ENCODE assay signal across 10 cellular contexts in the genomic region with DNA sequence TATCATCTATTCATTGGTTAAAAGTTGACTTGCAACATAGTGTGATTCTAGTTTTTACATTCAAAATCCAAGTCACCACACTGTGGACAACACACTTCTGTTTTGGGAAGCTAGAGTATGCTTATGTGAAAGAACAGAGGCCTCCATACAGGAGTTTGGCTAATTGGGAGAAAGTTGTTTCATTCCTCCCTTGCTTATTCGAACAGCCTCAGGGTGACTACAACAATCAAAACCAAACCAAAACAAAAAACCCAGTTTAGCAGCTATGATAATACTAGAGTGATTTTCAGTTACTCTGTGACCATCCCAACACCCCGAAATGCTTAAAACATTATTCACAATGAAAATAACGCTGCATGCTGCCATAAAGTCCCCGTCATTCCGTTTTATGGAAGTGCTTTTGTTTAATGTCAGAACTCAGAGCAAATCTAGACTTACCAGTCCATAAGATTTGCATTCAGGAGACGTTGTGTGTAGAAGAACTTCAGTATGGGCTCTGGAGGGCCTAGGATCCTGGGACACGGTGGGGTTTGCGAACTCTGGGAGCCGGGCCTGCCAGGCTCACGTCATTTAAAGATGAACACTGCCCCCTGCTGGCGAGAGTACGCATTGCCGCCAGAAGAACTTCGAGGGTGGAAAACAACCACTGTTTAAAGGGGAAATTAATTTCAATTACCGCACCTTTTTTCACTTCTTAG.
A peak's percentile ranks its signal among the peaks of the same experiment; 100 is the strongest.
DNase-seq lines count a peak whose midpoint lies in the region; ATAC-seq and TF ChIP-seq lines count a peak whose summit lies in the region.
"Had no signal": no experiment of that assay in that cellular context is flagged by ENCODE, and none has a peak within 500 bp of the region (broad histone marks: within the 10 kb centered on the region; RNA-seq: fewer than 3 reads in every experiment).

No MANE protein-coding gene starts in this region.

- H3K9me2 ChIP-seq in OCI-LY1 (ENCODE audit: low read depth, low read length), result no peaks in the 10 kb centered on the region

- peak; percentile 94 for TF ChIP-seq CTCF in OCI-LY1 (IDR thresholded peaks at IDR 0.05; ENCODE audit: low read length)
- peak; percentile 81 for TF ChIP-seq CTCF in fibroblast of pulmonary artery (IDR thresholded peaks at IDR 0.05; ENCODE audit: low read length, missing control alignments)
- peak; percentile 95 for TF ChIP-seq CTCF in neural progenitor cell (IDR thresholded peaks at IDR 0.05)

- H3K4me1 Mint-ChIP-seq in activated T-cell treated with anti-CD3 and anti-CD28 coated beads, Interleukin-2, amount 50 U/mL, for 4 hours (ENCODE audit: low read depth), result peaks cover 2% of the 10 kb centered on the region
- H3K4me1 Mint-ChIP-seq in neural progenitor cell, result no peaks in the 10 kb centered on the region

- no peaks in the 10 kb centered on the region for H3K9me3 Mint-ChIP-seq in activated T-cell treated with anti-CD3 and anti-CD28 coated beads, Interleukin-2, amount 50 U/mL, for 4 hours
- no peaks in the 10 kb centered on the region for H3K9me3 Mint-ChIP-seq in neural progenitor cell

- no peak overlapping the region for H3K4me3 Mint-ChIP-seq in activated T-cell treated with anti-CD3 and anti-CD28 coated beads, Interleukin-2, amount 50 U/mL, for 4 hours
- H3K4me3 Mint-ChIP-seq in neural progenitor cell, result no peak overlapping the region

- H3K27ac Mint-ChIP-seq in neural progenitor cell, result no peak overlapping the region

- H3K27me3 ChIP-seq in OCI-LY1 (ENCODE audit: insufficient read depth, low read length) (no peaks in the 10 kb centered on the region), neural progenitor cell (no peaks in the 10 kb centered on the region), stomach smooth muscle (ENCODE audit: control insufficient read depth in 1 of 2, insufficient read depth in 2 of 2, low read length in 2 of 2) (peaks cover 0 to 2% of the 10 kb centered on the region in 2 donors)
- H3K27me3 ChIP-seq: BLaER1 had no signal

- ATAC-seq in HG02970 (IDR thresholded peaks at IDR 0.05; ENCODE audit: low FRiP score, unreplicated experiment), result peak; percentile 51
- peak in 1 of 2 donors; percentile 32 for ATAC-seq in activated T-cell treated with anti-CD3 and anti-CD28 coated beads, Interleukin-2, amount 50 U/mL, for 4 hours

- H3K4me2 ChIP-seq in OCI-LY1 (ENCODE audit: low read length), result no peak overlapping the region
- no peak overlapping the region for H3K4me2 ChIP-seq in neural progenitor cell
- H3K4me2 ChIP-seq: BLaER1 had no signal

- H3K4me1 ChIP-seq in OCI-LY1 (ENCODE audit: insufficient read depth, low read length, severe bottlenecking), result no peaks in the 10 kb centered on the region
- H3K4me1 ChIP-seq in neural progenitor cell, result peaks cover 16% of the 10 kb centered on the region
- peaks cover 6% of the 10 kb centered on the region for H3K4me1 ChIP-seq in stomach smooth muscle (ENCODE audit: control insufficient read depth, insufficient read depth, low read length)
- H3K4me1 ChIP-seq: BLaER1 had no signal

- H3K9ac ChIP-seq in OCI-LY1 (ENCODE audit: low read length) (no peak overlapping the region), neural progenitor cell (no peak overlapping the region), stomach smooth muscle (ENCODE audit: low read length in 2 of 2) (peak overlapping the region; percentile 35 to 51)
- H3K9ac ChIP-seq: BLaER1 had no signal

- H3K9me3 ChIP-seq in OCI-LY1 (ENCODE audit: low read length) (no peaks in the 10 kb centered on the region), neural progenitor cell (ENCODE audit: low read depth) (no peaks in the 10 kb centered on the region), stomach smooth muscle (ENCODE audit: control insufficient read depth in 2 of 2, low read length in 2 of 2) (no peaks in the 10 kb centered on the region)
- H3K9me3 ChIP-seq: BLaER1 had no signal

- no peaks in the 10 kb centered on the region for H3K36me3 Mint-ChIP-seq in activated T-cell treated with anti-CD3 and anti-CD28 coated beads, Interleukin-2, amount 50 U/mL, for 4 hours (ENCODE audit: insufficient read depth)
- no peaks in the 10 kb centered on the region for H3K36me3 Mint-ChIP-seq in neural progenitor cell

- H3K36me3 ChIP-seq in OCI-LY1 (ENCODE audit: insufficient read depth, low read length) (no peaks in the 10 kb centered on the region), neural progenitor cell (no peaks in the 10 kb centered on the region), stomach smooth muscle (ENCODE audit: control insufficient read depth in 2 of 2, insufficient read depth in 2 of 2, low read length in 2 of 2) (no peaks in the 10 kb centered on the region)
- H3K36me3 ChIP-seq: BLaER1 had no signal

- H3K4me3 ChIP-seq in OCI-LY1 (ENCODE audit: low read depth, low read length, poor library complexity, severe bottlenecking), result no peak overlapping the region
- H3K4me3 ChIP-seq in fibroblast of pulmonary artery (replicated peaks; ENCODE audit: low read depth, low read length), result no peak overlapping the region
- H3K4me3 ChIP-seq in neural progenitor cell, result no peak overlapping the region
- peak overlapping the region in 1 of 2 donors; percentile 35 for H3K4me3 ChIP-seq in stomach smooth muscle (ENCODE audit: low read length in 2 of 2)
- H3K4me3 ChIP-seq: BLaER1, skin epidermis had no signal

- H4K20me1 ChIP-seq in OCI-LY1 (ENCODE audit: insufficient read depth, low read length), result no peaks in the 10 kb centered on the region
- H4K20me1 ChIP-seq in neural progenitor cell (ENCODE audit: low read depth), result no peaks in the 10 kb centered on the region
- H4K20me1 ChIP-seq: BLaER1 had no signal

- H3F3A ChIP-seq in OCI-LY1 (ENCODE audit: insufficient read depth, low read length) (no peaks in the 10 kb centered on the region), neural progenitor cell (ENCODE audit: low read depth) (peaks cover 13% of the 10 kb centered on the region)

- H2AFZ ChIP-seq in OCI-LY1 (ENCODE audit: low read length) (no peak overlapping the region), neural progenitor cell (replicated peaks) (peak overlapping the region; percentile 22)

- H3K27me3 Mint-ChIP-seq in activated T-cell treated with anti-CD3 and anti-CD28 coated beads, Interleukin-2, amount 50 U/mL, for 4 hours (ENCODE audit: low read depth), result peaks cover 23% of the 10 kb centered on the region
- H3K27me3 Mint-ChIP-seq in neural progenitor cell (ENCODE audit: insufficient read depth, low read depth), result no peaks in the 10 kb centered on the region

- H3K79me2 ChIP-seq in OCI-LY1 (ENCODE audit: insufficient read depth, low read length), result no peaks in the 10 kb centered on the region
- no peaks in the 10 kb centered on the region for H3K79me2 ChIP-seq in neural progenitor cell (ENCODE audit: low read depth)

- DNase-seq in DMS 273 (lab: John Stamatoyannopoulos, UW; ENCODE audit: unreplicated experiment), result peak; percentile 86
- DNase-seq in DMS 273 treated with DMSO at 0.1 percent for 48 hours (lab: John Stamatoyannopoulos, UW), result no peak
- DNase-seq in activated T-cell treated with anti-CD3 and anti-CD28 coated beads, Interleukin-2, amount 50 U/mL, for 4 hours, result peak; percentile 55
- DNase-seq in fibroblast of pulmonary artery (ENCODE audit: low read depth), result peak; percentile 60
- peak; percentile 83 for DNase-seq in neural progenitor cell (ENCODE audit: low spot score)

- H3K27ac ChIP-seq in OCI-LY1 (ENCODE audit: low read depth, low read length, poor library complexity, severe bottlenecking) (no peak overlapping the region), neural progenitor cell (no peak overlapping the region), stomach smooth muscle (ENCODE audit: low read length) (no peak overlapping the region)
- H3K27ac ChIP-seq: BLaER1, skin epidermis had no signal

Comparison
In these comparisons a context has a peak if more than half of its experiments do, and no peak if none do; other contexts are left out.
1. H3K9ac ChIP-seq: peak in stomach smooth muscle (2 of 2); none in OCI-LY1 (single experiment) and neural progenitor cell (single experiment).
2. Peak in every context shown above with its lines, with median percentiles within 50 percentile points of each other: CTCF ChIP-seq.